Comparison of ENCODE assay signal across 28 cellular contexts in genomic region chr5:41587668-41588067, GRCh38.
DNase-seq lines count a peak whose midpoint lies in the region; ATAC-seq, FAIRE-seq and TF ChIP-seq lines count a peak whose summit lies in the region.
"Had no signal": no experiment of that assay in that cellular context is flagged by ENCODE, and none has a peak within 500 bp of the region (broad histone marks: within the 10 kb centered on the region; RNA-seq: fewer than 3 reads in every experiment).

No MANE protein-coding gene starts in this region.

- no peak overlapping the region for H3K9ac ChIP-seq in kidney (ENCODE audit: low read length in 2 of 2)
- H3K9ac ChIP-seq: BLaER1 had no signal

- no peaks in the 10 kb centered on the region for H3K4me1 ChIP-seq in right atrium auricular region
- no peaks in the 10 kb centered on the region for H3K4me1 ChIP-seq in BE2C
- no peaks in the 10 kb centered on the region for H3K4me1 ChIP-seq in kidney (ENCODE audit: control insufficient read depth in 1 of 2, insufficient read depth in 1 of 2, low read depth in 1 of 2, low read length in 2 of 2)
- H3K4me1 ChIP-seq: A549, BLaER1 had no signal

- no peaks in the 10 kb centered on the region for H3K27me3 ChIP-seq in right atrium auricular region
- no peaks in the 10 kb centered on the region for H3K27me3 ChIP-seq in BE2C
- H3K27me3 ChIP-seq: BLaER1 had no signal

- H3K9me3 Mint-ChIP-seq in activated T-cell treated with anti-CD3 and anti-CD28 coated beads, Interleukin-2, amount 50 U/mL, for 24 hours, result no peaks in the 10 kb centered on the region

- TF ChIP-seq CTCF in right atrium auricular region (IDR thresholded peaks at IDR 0.05) (no peak), BE2C (IDR thresholded peaks at IDR 0.05; ENCODE audit: low read depth, low read length) (no peak), kidney (IDR thresholded peaks at IDR 0.05; ENCODE audit: borderline replicate concordance, extremely low read depth, insufficient read depth) (no peak)

- H3K27me3 Mint-ChIP-seq in activated T-cell treated with anti-CD3 and anti-CD28 coated beads, Interleukin-2, amount 50 U/mL, for 24 hours, result no peaks in the 10 kb centered on the region
- H3K27me3 Mint-ChIP-seq: B cell; CD4-positive, alpha-beta memory T cell; CD4-positive, CD25-positive, alpha-beta regulatory T cell had no signal

- no peak overlapping the region for H3K27ac ChIP-seq in right atrium auricular region
- no peak overlapping the region for H3K27ac ChIP-seq in kidney (ENCODE audit: low read depth in 2 of 2, low read length in 2 of 2)
- H3K27ac ChIP-seq: 22Rv1, A549, BLaER1 had no signal

- no peak overlapping the region for H3K27ac Mint-ChIP-seq in activated T-cell treated with anti-CD3 and anti-CD28 coated beads, Interleukin-2, amount 50 U/mL, for 24 hours
- H3K27ac Mint-ChIP-seq: B cell; CD14-positive monocyte; CD4-positive, alpha-beta memory T cell; CD4-positive, CD25-positive, alpha-beta regulatory T cell; CD8-positive, alpha-beta memory T cell had no signal

- H3K4me3 Mint-ChIP-seq in activated T-cell treated with anti-CD3 and anti-CD28 coated beads, Interleukin-2, amount 50 U/mL, for 24 hours, result no peak overlapping the region
- H3K4me3 Mint-ChIP-seq: B cell; CD14-positive monocyte; CD4-positive, alpha-beta memory T cell; CD4-positive, CD25-positive, alpha-beta regulatory T cell; CD8-positive, alpha-beta memory T cell had no signal

- H3K4me3 ChIP-seq in right atrium auricular region (no peak overlapping the region), BE2C (ENCODE audit: low read depth, low read length) (no peak overlapping the region), kidney (ENCODE audit: low read length in 2 of 2) (no peak overlapping the region)
- H3K4me3 ChIP-seq: A549, BLaER1, GM12878 had no signal

- FAIRE-seq in kidney (lab: Jason Lieb, UNC), result no peak
- FAIRE-seq: A549, GM12878, GM12892, GM18507, GM19239 had no signal

- peak; percentile 34 for DNase-seq in Right ventricle myocardium inferior (ENCODE audit: missing footprints)
- no peak for DNase-seq in right atrium auricular region (ENCODE audit: low spot score)
- peak; percentile 5 for DNase-seq in BE2C
- peak; percentile 57 for DNase-seq in kidney
- no peak for DNase-seq in activated T-cell treated with anti-CD3 and anti-CD28 coated beads, Interleukin-2, amount 50 U/mL, for 24 hours
- DNase-seq in amygdala (lab: John Stamatoyannopoulos, UW), result no peak
- DNase-seq: AML-193; C1 segment of cervical spinal cord; CD4-positive, alpha-beta memory T cell; CD4-positive, CD25-positive, alpha-beta regulatory T cell; CD8-positive, alpha-beta memory T cell; COR-L47; DMS 273 treated with DMSO at 0.1 percent for 48 hours; DMS153; DMS53; DMS79; DND-41; EL; GDM1 had no signal

- no peak for ATAC-seq in Right ventricle myocardium inferior
- ATAC-seq: A549, GM12878 had no signal

- H3K4me1 Mint-ChIP-seq in activated T-cell treated with anti-CD3 and anti-CD28 coated beads, Interleukin-2, amount 50 U/mL, for 24 hours (ENCODE audit: low read depth), result no peaks in the 10 kb centered on the region
- H3K4me1 Mint-ChIP-seq: B cell; CD14-positive monocyte; CD4-positive, alpha-beta memory T cell; CD4-positive, CD25-positive, alpha-beta regulatory T cell; CD8-positive, alpha-beta memory T cell had no signal

- no peaks in the 10 kb centered on the region for H3K36me3 Mint-ChIP-seq in activated T-cell treated with anti-CD3 and anti-CD28 coated beads, Interleukin-2, amount 50 U/mL, for 24 hours (ENCODE audit: low read depth)
- H3K36me3 Mint-ChIP-seq: CD14-positive monocyte; CD4-positive, alpha-beta memory T cell; CD4-positive, CD25-positive, alpha-beta regulatory T cell; CD8-positive, alpha-beta memory T cell had no signal

- H3K36me3 ChIP-seq in right atrium auricular region (no peaks in the 10 kb centered on the region), BE2C (no peaks in the 10 kb centered on the region), kidney (ENCODE audit: control insufficient read depth in 1 of 2, insufficient read depth in 2 of 2, low read length in 2 of 2) (no peaks in the 10 kb centered on the region)
- H3K36me3 ChIP-seq: BLaER1 had no signal

- intact Hi-C loops in Right ventricle myocardium inferior (cut with DNase I), result no loop called here
- intact Hi-C loops in kidney (cut with DNase I), result no loop called here

- no peaks in the 10 kb centered on the region for H3K9me3 ChIP-seq in right atrium auricular region
- H3K9me3 ChIP-seq in BE2C, result no peaks in the 10 kb centered on the region
- H3K9me3 ChIP-seq in kidney (ENCODE audit: control insufficient read depth in 1 of 2, low read length in 2 of 2), result no peaks in the 10 kb centered on the region
- H3K9me3 ChIP-seq: A549 had no signal

Comparison
In these comparisons a context has a peak if more than half of its experiments do, and no peak if none do; other contexts are left out.
1. DNase-seq: peak in Right ventricle myocardium inferior (single experiment), BE2C (single experiment) and kidney (single experiment); none in right atrium auricular region (single experiment), activated T-cell treated with anti-CD3 and anti-CD28 coated beads, Interleukin-2, amount 50 U/mL, for 24 hours (single experiment) and amygdala (0 of 56).